ENCODE assay signal across 28 cellular contexts in the genomic region with DNA sequence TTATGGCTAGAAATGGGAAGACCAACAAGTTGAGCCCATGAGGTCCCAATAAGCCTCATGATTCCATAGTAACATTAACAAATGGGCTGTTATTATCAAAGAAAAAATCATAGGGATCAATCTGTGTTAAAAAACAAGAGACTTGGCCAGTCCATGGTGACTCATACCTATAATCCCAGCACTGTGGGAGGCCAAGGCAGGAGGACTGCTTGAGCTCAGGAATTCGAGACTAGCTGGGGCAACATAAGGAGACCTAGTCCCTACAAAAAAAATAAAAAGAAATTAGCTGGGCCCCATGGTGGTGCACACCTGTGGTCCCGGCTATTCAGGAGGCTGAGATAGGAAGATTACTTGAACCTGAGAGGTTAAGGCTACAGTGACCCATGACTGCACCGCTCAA.
"Had no signal": no experiment of that assay in that cellular context is flagged by ENCODE, and none has a peak within 500 bp of the region (broad histone marks: within the 10 kb centered on the region; RNA-seq: fewer than 3 reads in every experiment).

No MANE protein-coding gene starts in this region.

- H3K4me2 ChIP-seq: KMS-11 had no signal

- ATAC-seq: activated CD8-positive, alpha-beta memory T cell treated with anti-CD3 and anti-CD28 coated beads, Interleukin-2, amount 10 ng/mL, durations not matched to agents 7 days and 5 days; SK-N-SH treated with all-trans-retinoic acid at 6 μM for 48 hours; WTC11 had no signal

- H3K9me3 ChIP-seq: breast epithelium, Peyer's patch, SJSA1 had no signal

- H3K4me1 Mint-ChIP-seq: activated CD8-positive, alpha-beta memory T cell treated with anti-CD3 and anti-CD28 coated beads, Interleukin-2, amount 10 ng/mL, durations not matched to agents 7 days and 5 days; WTC11 had no signal

- H3K9ac ChIP-seq: KMS-11 had no signal

- H3K4me3 ChIP-seq: breast epithelium, coronary artery, Peyer's patch, SJSA1 had no signal

- H3K4me3 Mint-ChIP-seq: activated CD8-positive, alpha-beta memory T cell treated with anti-CD3 and anti-CD28 coated beads, Interleukin-2, amount 10 ng/mL, durations not matched to agents 7 days and 5 days; activated naive CD8-positive, alpha-beta T cell; activated T-cell treated with anti-CD3 and anti-CD28 coated beads, Interleukin-2, amount 50 U/mL, for 24 hours; activated T-helper 1 cell treated with anti-CD3 and anti-CD28 coated beads, Interleukin-12 subunit alpha, Interleukin-12 subunit beta, Interleukin-2, Interleukin-4 antibody, amounts not matched to agents 30 ng/mL and 10 ng/mL and 1 ng/mL, durations not matched to agents 14 hours and 24 hours and 36 hours; T-helper 1 cell treated with Interleukin-12 subunit alpha and Interleukin-12 subunit beta and Interleukin-4 antibody, amounts not matched to agents 30 μg/mL and 1 μg/mL, for 36 hours; WTC11 had no signal

- H3K9me3 Mint-ChIP-seq: activated T-cell treated with anti-CD3 and anti-CD28 coated beads, Interleukin-2, amount 50 U/mL, for 24 hours; activated T-helper 1 cell treated with anti-CD3 and anti-CD28 coated beads, Interleukin-12 subunit alpha, Interleukin-12 subunit beta, Interleukin-2, Interleukin-4 antibody, amounts not matched to agents 30 ng/mL and 10 ng/mL and 1 ng/mL, durations not matched to agents 14 hours and 24 hours and 36 hours; T-helper 1 cell treated with Interleukin-12 subunit alpha and Interleukin-12 subunit beta and Interleukin-4 antibody, amounts not matched to agents 30 μg/mL and 1 μg/mL, for 36 hours; WTC11 had no signal

- H3K36me3 Mint-ChIP-seq: activated CD8-positive, alpha-beta memory T cell treated with anti-CD3 and anti-CD28 coated beads, Interleukin-2, amount 10 ng/mL, durations not matched to agents 7 days and 5 days; WTC11 had no signal

- H3K27ac ChIP-seq: breast epithelium, coronary artery, KMS-11, Peyer's patch, RWPE1, SJSA1 had no signal

- DNase-seq: activated CD4-positive, alpha-beta T cell treated with anti-CD3 and anti-CD28 coated beads for 48 hours; activated CD4-positive, alpha-beta T cell treated with anti-CD3 and anti-CD28 coated beads, Interleukin-2, amount 50 U/mL, for 48 hours; activated CD4-positive, CD25-positive, alpha-beta regulatory T cell treated with anti-CD3 and anti-CD28 coated beads, Interleukin-2, amount 50 U/mL, for 72 hours; activated CD8-positive, alpha-beta memory T cell treated with anti-CD3 and anti-CD28 coated beads, Interleukin-2, amount 10 ng/mL, durations not matched to agents 7 days and 5 days; activated effector memory CD4-positive, alpha-beta T cell treated with Interleukin-2 at 50 U/mL for 16 hours; activated naive CD4-positive, alpha-beta T cell treated with Interleukin-2 at 50 U/mL for 16 hours; activated T-cell treated with anti-CD3 and anti-CD28 coated beads, Interleukin-2, amount 50 U/mL, for 24 hours; caudate nucleus; NCI-H1048; NCI-H1417; NCI-H1930; NCI-H2107; NCI-H510A treated with DMSO at 0.1 percent for 48 hours; NCI-H69; NK-92 treated with Interleukin-12 subunit alpha and Interleukin-12 subunit beta, amount 100 ng/mL, for 24 hours; OCI-M1; Peyer's patch; Right ventricle myocardium superior had no signal

- H3K27ac Mint-ChIP-seq: activated CD8-positive, alpha-beta memory T cell treated with anti-CD3 and anti-CD28 coated beads, Interleukin-2, amount 10 ng/mL, durations not matched to agents 7 days and 5 days; activated naive CD8-positive, alpha-beta T cell; activated T-cell treated with anti-CD3 and anti-CD28 coated beads, Interleukin-2, amount 50 U/mL, for 24 hours; activated T-helper 1 cell treated with anti-CD3 and anti-CD28 coated beads, Interleukin-12 subunit alpha, Interleukin-12 subunit beta, Interleukin-2, Interleukin-4 antibody, amounts not matched to agents 30 ng/mL and 10 ng/mL and 1 ng/mL, durations not matched to agents 14 hours and 24 hours and 36 hours; T-helper 1 cell treated with Interleukin-12 subunit alpha and Interleukin-12 subunit beta and Interleukin-4 antibody, amounts not matched to agents 30 μg/mL and 1 μg/mL, for 36 hours; WTC11 had no signal

- H3K36me3 ChIP-seq: breast epithelium had no signal

- H3K27me3 ChIP-seq: breast epithelium, Peyer's patch, SJSA1 had no signal

- H3K4me1 ChIP-seq: breast epithelium, Peyer's patch had no signal

- H3K27me3 Mint-ChIP-seq: activated CD8-positive, alpha-beta memory T cell treated with anti-CD3 and anti-CD28 coated beads, Interleukin-2, amount 10 ng/mL, durations not matched to agents 7 days and 5 days; activated naive CD8-positive, alpha-beta T cell; activated T-cell treated with anti-CD3 and anti-CD28 coated beads, Interleukin-2, amount 50 U/mL, for 24 hours had no signal
